11 cellular contexts compared by ENCODE assay signal in genomic region chr7:157016352-157017041, GRCh38. TPM values are rescaled to one million over a fixed set of nuclear protein-coding genes. Genes with fewer than 3 reads are reported as not detected.
A peak's percentile ranks its signal among the peaks of the same experiment; 100 is the strongest.
DNase-seq lines count a peak whose midpoint lies in the region; ATAC-seq lines count a peak whose summit lies in the region.
"Had no signal": no experiment of that assay in that cellular context is flagged by ENCODE, and none has a peak within 500 bp of the region (broad histone marks: within the 10 kb centered on the region; RNA-seq: fewer than 3 reads in every experiment).

No MANE protein-coding gene starts in this region.

- DNase-seq in activated naive CD4-positive, alpha-beta T cell treated with Interleukin-2 at 50 U/mL for 16 hours, result peak; percentile 47
- DNase-seq in activated naive CD4-positive, alpha-beta T cell (lab: John Stamatoyannopoulos, UW), result no peak
- peak; percentile 50 for DNase-seq in NCI-H526 treated with DMSO at 0.1 percent for 48 hours (lab: John Stamatoyannopoulos, UW)
- peak in 1 of 2 donors; percentile 59 for DNase-seq in stimulated activated effector memory CD8-positive, alpha-beta T cell treated with anti-CD3 and anti-CD28 coated beads, Interleukin-12 subunit alpha, Interleukin-12 subunit beta, amount 100 ng/mL, for 72 hours (ENCODE audit: low spot score in 2 of 2)
- no peak for DNase-seq in natural killer cell treated with Interleukin-12 subunit alpha and Interleukin-12 subunit beta and Interleukin-15 and Interleukin-18, amount 100 ng/mL, for 72 hours (ENCODE audit: low spot score)
- no peak for DNase-seq in OCI-M1 (lab: John Stamatoyannopoulos, UW)
- no peak for DNase-seq in activated gamma-delta T cell (lab: John Stamatoyannopoulos, UW)
- DNase-seq: CD4-positive, CD25-positive, alpha-beta regulatory T cell had no signal

- H3K27ac Mint-ChIP-seq in stimulated activated effector memory CD8-positive, alpha-beta T cell treated with anti-CD3 and anti-CD28 coated beads, Interleukin-12 subunit alpha, Interleukin-12 subunit beta, amount 100 ng/mL, for 72 hours, result no peak overlapping the region
- no peak overlapping the region for H3K27ac Mint-ChIP-seq in natural killer cell treated with Interleukin-12 subunit alpha and Interleukin-12 subunit beta and Interleukin-15 and Interleukin-18, amount 100 ng/mL, for 72 hours
- H3K27ac Mint-ChIP-seq: CD4-positive, CD25-positive, alpha-beta regulatory T cell had no signal

- ATAC-seq in HG02642 (IDR thresholded peaks at IDR 0.05; ENCODE audit: poor library complexity, unreplicated experiment), result peak; percentile 74
- peak; percentile 65 for ATAC-seq in stimulated activated effector memory CD8-positive, alpha-beta T cell treated with anti-CD3 and anti-CD28 coated beads, Interleukin-12 subunit alpha, Interleukin-12 subunit beta, amount 100 ng/mL, for 72 hours
- ATAC-seq in natural killer cell treated with Interleukin-12 subunit alpha and Interleukin-12 subunit beta and Interleukin-15 and Interleukin-18, amount 100 ng/mL, for 72 hours, result no peak

- H3K27me3 Mint-ChIP-seq in natural killer cell treated with Interleukin-12 subunit alpha and Interleukin-12 subunit beta and Interleukin-15 and Interleukin-18, amount 100 ng/mL, for 72 hours, result peaks cover 32 to 51% of the 10 kb centered on the region in 2 donors

- no peak overlapping the region for H3K4me3 Mint-ChIP-seq in stimulated activated effector memory CD8-positive, alpha-beta T cell treated with anti-CD3 and anti-CD28 coated beads, Interleukin-12 subunit alpha, Interleukin-12 subunit beta, amount 100 ng/mL, for 72 hours
- H3K4me3 Mint-ChIP-seq in natural killer cell treated with Interleukin-12 subunit alpha and Interleukin-12 subunit beta and Interleukin-15 and Interleukin-18, amount 100 ng/mL, for 72 hours, result no peak overlapping the region

- no peaks in the 10 kb centered on the region for H3K36me3 Mint-ChIP-seq in stimulated activated effector memory CD8-positive, alpha-beta T cell treated with anti-CD3 and anti-CD28 coated beads, Interleukin-12 subunit alpha, Interleukin-12 subunit beta, amount 100 ng/mL, for 72 hours
- no peaks in the 10 kb centered on the region for H3K36me3 Mint-ChIP-seq in natural killer cell treated with Interleukin-12 subunit alpha and Interleukin-12 subunit beta and Interleukin-15 and Interleukin-18, amount 100 ng/mL, for 72 hours
- H3K36me3 Mint-ChIP-seq: CD4-positive, CD25-positive, alpha-beta regulatory T cell had no signal

- peaks cover 23% of the 10 kb centered on the region for H3K4me1 Mint-ChIP-seq in stimulated activated effector memory CD8-positive, alpha-beta T cell treated with anti-CD3 and anti-CD28 coated beads, Interleukin-12 subunit alpha, Interleukin-12 subunit beta, amount 100 ng/mL, for 72 hours
- H3K4me1 Mint-ChIP-seq in natural killer cell treated with Interleukin-12 subunit alpha and Interleukin-12 subunit beta and Interleukin-15 and Interleukin-18, amount 100 ng/mL, for 72 hours (ENCODE audit: low read depth in 2 of 2), result peaks cover 0 to 5% of the 10 kb centered on the region in 2 donors

- no peaks in the 10 kb centered on the region for H3K9me3 Mint-ChIP-seq in stimulated activated effector memory CD8-positive, alpha-beta T cell treated with anti-CD3 and anti-CD28 coated beads, Interleukin-12 subunit alpha, Interleukin-12 subunit beta, amount 100 ng/mL, for 72 hours
- H3K9me3 Mint-ChIP-seq in natural killer cell treated with Interleukin-12 subunit alpha and Interleukin-12 subunit beta and Interleukin-15 and Interleukin-18, amount 100 ng/mL, for 72 hours, result no peaks in the 10 kb centered on the region

RNA-seq across cellular contexts. Expression of gene MNX1, which starts 6.0 kb away (rescaled TPM):
- not detected for total RNA-seq in natural killer cell treated with Interleukin-12 subunit alpha and Interleukin-12 subunit beta and Interleukin-15 and Interleukin-18, amount 100 ng/mL, for 72 hours
- total RNA-seq: mononuclear cell, thoracic aorta had no signal

Comparison
In these comparisons a context has a peak if more than half of its experiments do, and no peak if none do; other contexts are left out.
1. DNase-seq: peak in activated naive CD4-positive, alpha-beta T cell treated with Interleukin-2 at 50 U/mL for 16 hours (single experiment) and NCI-H526 treated with DMSO at 0.1 percent for 48 hours (single experiment); none in activated naive CD4-positive, alpha-beta T cell (0 of 4), natural killer cell treated with Interleukin-12 subunit alpha and Interleukin-12 subunit beta and Interleukin-15 and Interleukin-18, amount 100 ng/mL, for 72 hours (single experiment), OCI-M1 (single experiment) and activated gamma-delta T cell (single experiment).
2. ATAC-seq: peak in HG02642 (single experiment) and stimulated activated effector memory CD8-positive, alpha-beta T cell treated with anti-CD3 and anti-CD28 coated beads, Interleukin-12 subunit alpha, Interleukin-12 subunit beta, amount 100 ng/mL, for 72 hours (single experiment); none in natural killer cell treated with Interleukin-12 subunit alpha and Interleukin-12 subunit beta and Interleukin-15 and Interleukin-18, amount 100 ng/mL, for 72 hours (0 of 2).